In genomic region chr2:111944536-111945210, GRCh38 we compare ENCODE assay signal across 1 cellular context.
TF ChIP-seq lines count a peak whose summit lies in the region.

No MANE protein-coding gene starts in this region.

TF ChIP-seq in SK-N-SH treated with all-trans-retinoic acid at 6 μM for 48 hours, 23 proteins besides CTCF, POLR2A, EP300 and RAD21 (continued from another document):
- TF ChIP-seq, protein P1, sequence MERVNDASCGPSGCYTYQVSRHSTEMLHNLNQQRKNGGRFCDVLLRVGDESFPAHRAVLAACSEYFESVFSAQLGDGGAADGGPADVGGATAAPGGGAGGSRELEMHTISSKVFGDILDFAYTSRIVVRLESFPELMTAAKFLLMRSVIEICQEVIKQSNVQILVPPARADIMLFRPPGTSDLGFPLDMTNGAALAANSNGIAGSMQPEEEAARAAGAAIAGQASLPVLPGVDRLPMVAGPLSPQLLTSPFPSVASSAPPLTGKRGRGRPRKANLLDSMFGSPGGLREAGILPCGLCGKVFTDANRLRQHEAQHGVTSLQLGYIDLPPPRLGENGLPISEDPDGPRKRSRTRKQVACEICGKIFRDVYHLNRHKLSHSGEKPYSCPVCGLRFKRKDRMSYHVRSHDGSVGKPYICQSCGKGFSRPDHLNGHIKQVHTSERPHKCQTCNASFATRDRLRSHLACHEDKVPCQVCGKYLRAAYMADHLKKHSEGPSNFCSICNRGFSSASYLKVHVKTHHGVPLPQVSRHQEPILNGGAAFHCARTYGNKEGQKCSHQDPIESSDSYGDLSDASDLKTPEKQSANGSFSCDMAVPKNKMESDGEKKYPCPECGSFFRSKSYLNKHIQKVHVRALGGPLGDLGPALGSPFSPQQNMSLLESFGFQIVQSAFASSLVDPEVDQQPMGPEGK (CRISPR knock-in tag; IDR thresholded peaks at IDR 0.05; ENCODE audit: borderline replicate concordance), result no peak
- no peak for TF ChIP-seq TCF4 (CRISPR knock-in tag; IDR thresholded peaks at IDR 0.05; ENCODE audit: borderline replicate concordance)
